Comparison of ENCODE assay signal across 32 cellular contexts in the genomic region with DNA sequence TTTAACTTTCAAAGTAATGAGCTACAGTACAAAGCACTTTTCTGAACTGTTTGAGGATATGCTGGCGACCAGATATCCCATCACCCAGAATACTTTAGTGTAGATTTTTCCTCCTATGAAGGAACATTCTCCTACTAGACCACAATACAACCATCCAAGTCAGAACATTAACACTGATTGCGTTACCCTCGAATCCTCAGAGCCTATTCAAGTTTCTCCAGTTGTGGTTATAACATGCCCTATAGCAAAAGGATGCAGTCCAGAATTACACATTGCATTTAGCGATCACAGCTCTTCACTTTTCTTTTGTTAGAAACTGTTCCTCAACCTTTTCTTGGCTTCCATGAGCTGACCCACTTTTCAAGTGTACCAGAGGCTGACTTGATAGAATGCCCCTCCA.
"Had no signal": no experiment of that assay in that cellular context is flagged by ENCODE, and none has a peak within 500 bp of the region (broad histone marks: within the 10 kb centered on the region; RNA-seq: fewer than 3 reads in every experiment).

No MANE protein-coding gene starts in this region.

- H3K27ac ChIP-seq: brain microvascular endothelial cell, cardiac muscle cell, VCaP had no signal

- H3K27me3 ChIP-seq: brain microvascular endothelial cell, cardiac muscle cell, MG63 had no signal

- ATAC-seq: activated naive CD8-positive, alpha-beta T cell treated with anti-CD3 and anti-CD28 coated beads, Interleukin-2, amount 50 U/mL, for 24 hours; Panc1 had no signal

- H3K4me3 ChIP-seq: cardiac muscle cell, MG63 had no signal

- H3K9me3 ChIP-seq: MG63 had no signal

- DNase-seq: activated B cell treated with CpG ODN at 0.5 μM for 24 hours; activated CD4-positive, alpha-beta memory T cell treated with anti-CD3 and anti-CD28 coated beads for 36 hours; activated CD4-positive, alpha-beta T cell treated with anti-CD3 and anti-CD28 coated beads for 4 hours; activated CD4-positive, alpha-beta T cell treated with anti-CD3 and anti-CD28 coated beads, Interleukin-2, amount 50 U/mL, for 1 hour; activated CD4-positive, CD25-positive, alpha-beta regulatory T cell treated with anti-CD3 and anti-CD28 coated beads, Interleukin-2, amount 50 U/mL, for 72 hours; activated CD8-positive, alpha-beta memory T cell treated with anti-CD3 and anti-CD28 coated beads, Interleukin-2, amount 50 U/mL, for 4 hours; activated effector memory CD4-positive, alpha-beta T cell treated with Interleukin-2 at 50 U/mL for 16 hours; activated naive CD4-positive, alpha-beta T cell treated with anti-CD3 and anti-CD28 coated beads, Interleukin-2, amount 10 ng/mL, durations not matched to agents 7 days and 5 days; activated naive CD8-positive, alpha-beta T cell treated with anti-CD3 and anti-CD28 coated beads, Interleukin-2, amount 50 U/mL, for 24 hours; activated T-cell treated with anti-CD3 and anti-CD28 coated beads, Interleukin-2, amount 50 U/mL, for 48 hours; anterior cingulate cortex; brain microvascular endothelial cell; Karpas-422; KBM-7; MG63; NCI-H1048; NCI-H1105 treated with DMSO at 0.1 percent for 48 hours; NCI-H1436; NCI-H1694; NCI-H1930; NCI-H2081 treated with DMSO at 0.1 percent for 48 hours; NCI-H226; NCI-H446 treated with DMSO at 0.1 percent for 48 hours; NCI-H524; SIG-M5; SW 1271; T-helper 1 cell; T-helper 2 cell; T-helper 9 cell had no signal

- H3K36me3 ChIP-seq: brain microvascular endothelial cell, cardiac muscle cell, MG63 had no signal
